ENCODE assay signal across 21 cellular contexts in genomic region chr20:31934968-31935764, GRCh38. TPM values are rescaled to one million over a fixed set of nuclear protein-coding genes. Genes with fewer than 3 reads are reported as not detected.
DNase-seq lines count a peak whose midpoint lies in the region; ATAC-seq and TF ChIP-seq lines count a peak whose summit lies in the region.
"Had no signal": no experiment of that assay in that cellular context is flagged by ENCODE, and none has a peak within 500 bp of the region (broad histone marks: within the 10 kb centered on the region; RNA-seq: fewer than 3 reads in every experiment).

No MANE protein-coding gene starts in this region.

- no peaks in the 10 kb centered on the region for H3K9me3 ChIP-seq in DOHH2 (ENCODE audit: control insufficient read depth, insufficient read depth, low read length)
- H3K9me3 ChIP-seq in Karpas-422 (ENCODE audit: low read length) = no peaks in the 10 kb centered on the region
- H3K9me3 ChIP-seq: left lung, testis had no signal

- no peaks in the 10 kb centered on the region for H3K4me1 ChIP-seq in DOHH2 (ENCODE audit: control insufficient read depth, low read length)
- H3K4me1 ChIP-seq in Karpas-422 (ENCODE audit: low read length) = no peaks in the 10 kb centered on the region
- H3K4me1 ChIP-seq: left lung, testis had no signal

- no peak overlapping the region for H3K27ac ChIP-seq in DOHH2 (ENCODE audit: low read depth, low read length)
- H3K27ac ChIP-seq in Karpas-422 (ENCODE audit: low read length) = no peak overlapping the region
- H3K27ac ChIP-seq: left lung, PC-9, skin epidermis, testis had no signal

- peaks cover 15% of the 10 kb centered on the region for H3K4me1 Mint-ChIP-seq in nephron progenitor cell
- peaks cover 6% of the 10 kb centered on the region for H3K4me1 Mint-ChIP-seq in stimulated activated memory B cell treated with anti-CD40 and anti-IgM and Interleukin-4, amounts not matched to agents 10 μg/mL and 1 μg/mL and 100 μg/mL, for 72 hours

- H3K4me3 ChIP-seq in DOHH2 (ENCODE audit: low read length) = no peak overlapping the region
- no peak overlapping the region for H3K4me3 ChIP-seq in Karpas-422 (ENCODE audit: low read length)
- H3K4me3 ChIP-seq in astrocyte of the spinal cord (ENCODE audit: low read depth, low read length) = no peak overlapping the region
- H3K4me3 ChIP-seq: left lung, PC-9, skin epidermis, testis had no signal

- H3K27me3 Mint-ChIP-seq in nephron progenitor cell (ENCODE audit: low read depth, poor library complexity) = peaks cover 6% of the 10 kb centered on the region
- peaks cover 8% of the 10 kb centered on the region for H3K27me3 Mint-ChIP-seq in stimulated activated memory B cell treated with anti-CD40 and anti-IgM and Interleukin-4, amounts not matched to agents 10 μg/mL and 1 μg/mL and 100 μg/mL, for 72 hours

- H4K20me1 ChIP-seq in DOHH2 (ENCODE audit: control insufficient read depth, insufficient read depth, low read depth, low read length) (no peaks in the 10 kb centered on the region; the same call in 1 of the 2 replicates), Karpas-422 (ENCODE audit: insufficient read depth, low read depth, low read length) (no peaks in the 10 kb centered on the region)

- H3K27me3 ChIP-seq in DOHH2 (ENCODE audit: control insufficient read depth, low read length) = 0 out of 2 replicates have a peak, but pooled peaks cover 4% of the 10 kb centered on the region
- H3K27me3 ChIP-seq in Karpas-422 (ENCODE audit: low read length) = no peaks in the 10 kb centered on the region
- H3K27me3 ChIP-seq: left lung, testis had no signal

- no peak overlapping the region for H3K9ac ChIP-seq in Karpas-422 (ENCODE audit: low read length)

- peak; percentile 57 for DNase-seq in Karpas-422
- DNase-seq in astrocyte of the spinal cord (ENCODE audit: low read depth, low spot score) = no peak
- DNase-seq in nephron progenitor cell = no peak
- no peak for DNase-seq in Right ventricle myocardium superior
- no peak for DNase-seq in NCI-H2227 treated with DMSO at 0.1 percent for 48 hours (lab: John Stamatoyannopoulos, UW)
- DNase-seq: activated CD8-positive, alpha-beta T cell treated with anti-CD3 and anti-CD28 coated beads, Interleukin-2, amount 10 ng/mL, durations not matched to agents 7 days and 5 days; AML-193; Calu3; caudate nucleus; effector memory CD8-positive, alpha-beta T cell; left lung; NCI-H2029; NCI-H510A treated with DMSO at 0.1 percent for 48 hours; PC-9; testis had no signal

- H3K9me2 ChIP-seq in DOHH2 (replicated peaks; ENCODE audit: control insufficient read depth, low read length) = no peaks in the 10 kb centered on the region
- H3K9me2 ChIP-seq in Karpas-422 (replicated peaks; ENCODE audit: insufficient read depth, low read length) = no peaks in the 10 kb centered on the region

- H2AFZ ChIP-seq in Karpas-422 (ENCODE audit: low read length) = no peak overlapping the region
- H2AFZ ChIP-seq: PC-9 had no signal

- intact Hi-C loops in Right ventricle myocardium superior (cut with DNase I) = no loop called here

- H3K36me3 Mint-ChIP-seq in nephron progenitor cell (ENCODE audit: low read depth) = no peaks in the 10 kb centered on the region
- peaks cover 7% of the 10 kb centered on the region for H3K36me3 Mint-ChIP-seq in stimulated activated memory B cell treated with anti-CD40 and anti-IgM and Interleukin-4, amounts not matched to agents 10 μg/mL and 1 μg/mL and 100 μg/mL, for 72 hours

- H3F3A ChIP-seq in DOHH2 (ENCODE audit: control insufficient read depth, insufficient read depth) = no peaks in the 10 kb centered on the region

- no peaks in the 10 kb centered on the region for H3K36me3 ChIP-seq in DOHH2 (ENCODE audit: control insufficient read depth, low read length)
- H3K36me3 ChIP-seq in Karpas-422 (ENCODE audit: insufficient read depth, low read length) = no peaks in the 10 kb centered on the region
- H3K36me3 ChIP-seq: left lung had no signal

- in situ Hi-C loops in astrocyte of the spinal cord (cut with HindIII; ENCODE audit: low sequenced_read_pairs) = no loop called here

- H3K4me2 ChIP-seq in DOHH2 (ENCODE audit: low read length) (no peak overlapping the region), Karpas-422 (ENCODE audit: low read depth, low read length, poor library complexity, severe bottlenecking) (no peak overlapping the region)
- H3K4me2 ChIP-seq: PC-9 had no signal

- H3K9me3 Mint-ChIP-seq in nephron progenitor cell = no peaks in the 10 kb centered on the region
- no peaks in the 10 kb centered on the region for H3K9me3 Mint-ChIP-seq in stimulated activated memory B cell treated with anti-CD40 and anti-IgM and Interleukin-4, amounts not matched to agents 10 μg/mL and 1 μg/mL and 100 μg/mL, for 72 hours
- H3K9me3 Mint-ChIP-seq: effector memory CD8-positive, alpha-beta T cell had no signal

- H3K4me3 Mint-ChIP-seq in nephron progenitor cell = no peak overlapping the region
- H3K4me3 Mint-ChIP-seq in stimulated activated memory B cell treated with anti-CD40 and anti-IgM and Interleukin-4, amounts not matched to agents 10 μg/mL and 1 μg/mL and 100 μg/mL, for 72 hours = no peak overlapping the region
- H3K4me3 Mint-ChIP-seq: activated CD8-positive, alpha-beta T cell treated with anti-CD3 and anti-CD28 coated beads, Interleukin-2, amount 10 ng/mL, durations not matched to agents 7 days and 5 days; effector memory CD8-positive, alpha-beta T cell had no signal

- no peak overlapping the region for H3K27ac Mint-ChIP-seq in nephron progenitor cell
- H3K27ac Mint-ChIP-seq in stimulated activated memory B cell treated with anti-CD40 and anti-IgM and Interleukin-4, amounts not matched to agents 10 μg/mL and 1 μg/mL and 100 μg/mL, for 72 hours = no peak overlapping the region
- H3K27ac Mint-ChIP-seq: activated CD8-positive, alpha-beta T cell treated with anti-CD3 and anti-CD28 coated beads, Interleukin-2, amount 10 ng/mL, durations not matched to agents 7 days and 5 days; effector memory CD8-positive, alpha-beta T cell had no signal

- no peak for ATAC-seq in Right ventricle myocardium superior (ENCODE audit: poor library complexity)
- no peak for ATAC-seq in stimulated activated memory B cell treated with anti-CD40 and anti-IgM and Interleukin-4, amounts not matched to agents 10 μg/mL and 1 μg/mL and 100 μg/mL, for 72 hours
- no peak for ATAC-seq in GM18498 (IDR thresholded peaks at IDR 0.05; ENCODE audit: unreplicated experiment)
- ATAC-seq: activated CD8-positive, alpha-beta T cell treated with anti-CD3 and anti-CD28 coated beads, Interleukin-2, amount 10 ng/mL, durations not matched to agents 7 days and 5 days; effector memory CD8-positive, alpha-beta T cell; left lung had no signal

- H3K79me2 ChIP-seq in DOHH2 (ENCODE audit: control insufficient read depth, low read length) (no peaks in the 10 kb centered on the region), Karpas-422 (ENCODE audit: low read length) (no peaks in the 10 kb centered on the region)

- TF ChIP-seq CTCF in DOHH2 (IDR thresholded peaks at IDR 0.05; ENCODE audit: low read depth, low read length, poor library complexity, severe bottlenecking) (peak; percentile 45), astrocyte of the spinal cord (IDR thresholded peaks at IDR 0.05; ENCODE audit: low read depth, low read length) (peak; percentile 2), nephron progenitor cell (IDR thresholded peaks at IDR 0.05) (peak; percentile 26)

RNA-seq across cellular contexts. Expression of gene PDRG1, which starts 16.7 kb away (rescaled TPM):
- 5.7 and 10.7 TPM in 2 replicates for total RNA-seq in Karpas-422 (2014; rRNA removed; shearing (Covaris generic); ENCODE audit: low replicate concordance)
- 11.1 TPM for total RNA-seq in Right ventricle myocardium superior

RNA-seq across cellular contexts. Expression of gene XKR7, which starts 32.8 kb away (rescaled TPM):
- total RNA-seq in Karpas-422 (2014; rRNA removed; shearing (Covaris generic); ENCODE audit: low replicate concordance) = under 0.01 TPM in 1 of 2 replicates, not detected in the other
- total RNA-seq in Right ventricle myocardium superior = not detected
- total RNA-seq: Calu3, mucosa of gallbladder, omental fat pad, PC-9 had no signal
